Comparison of ENCODE assay signal across 8 cellular contexts in the genomic region with DNA sequence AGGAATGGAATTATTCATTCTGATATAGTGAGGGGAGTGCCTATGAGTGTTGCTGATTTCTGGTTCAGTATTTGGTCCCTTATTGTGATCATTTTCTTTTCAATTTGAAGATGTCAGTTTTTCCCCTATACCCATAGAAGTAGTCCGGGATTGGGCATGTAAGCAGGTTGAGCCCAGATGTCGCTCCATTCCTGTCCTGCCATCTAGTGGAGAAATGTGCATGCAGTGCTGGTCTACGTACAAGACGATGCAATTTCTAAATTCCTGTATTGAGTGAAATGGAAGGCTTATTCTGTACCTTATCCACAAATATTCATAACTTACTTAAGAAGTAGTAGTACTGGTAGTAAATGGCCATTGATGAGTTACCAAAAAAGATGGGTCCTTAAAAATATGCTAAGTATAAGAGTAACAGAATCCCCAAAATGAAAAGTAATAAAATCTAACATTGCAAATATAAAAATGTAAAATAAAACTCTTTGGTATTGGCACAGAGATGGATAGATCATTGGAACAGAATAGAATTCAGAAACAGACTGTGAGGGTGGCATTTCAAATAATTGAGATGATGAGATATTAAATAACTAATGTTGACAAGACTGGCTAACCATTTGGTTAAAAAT.
DNase-seq lines count a peak whose midpoint lies in the region; ATAC-seq, FAIRE-seq and TF ChIP-seq lines count a peak whose summit lies in the region.

No MANE protein-coding gene starts in this region.

- H3K4me3 ChIP-seq in fibroblast of the aortic adventitia (ENCODE audit: low read depth, low read length) = no peak overlapping the region

- H3K27me3 Mint-ChIP-seq in activated CD8-positive, alpha-beta T cell treated with anti-CD3 and anti-CD28 coated beads for 36 hours = peaks cover 22% of the 10 kb centered on the region
- peaks cover 0 to 5% (median 0%) of the 10 kb centered on the region in 3 donors for H3K27me3 Mint-ChIP-seq in CD14-positive monocyte (ENCODE audit: low read depth in 3 of 3)

- CTCF ChIA-PET in activated CD8-positive, alpha-beta T cell treated with anti-CD3 and anti-CD28 coated beads for 36 hours (lab: Charles Lee) = interaction anchor here (0.7 to 1.7 kb wide), 11 partner anchors 9 to 276 kb away, joined by 3 to 7 read pairs (median 4); no protein-coding TSS in a partner anchor

- intact Hi-C loops in activated CD8-positive, alpha-beta T cell treated with anti-CD3 and anti-CD28 coated beads for 36 hours (cut with micrococcal nuclease) = loop anchor here (5.0 kb wide), 1 partner anchor 272 kb away; no protein-coding TSS in a partner anchor
- intact Hi-C loops in CD14-positive monocyte (cut with micrococcal nuclease) = no loop called here

- TF ChIP-seq CTCF in D721Med (IDR thresholded peaks at IDR 0.05; ENCODE audit: insufficient read depth, missing control alignments) (peak; percentile 84), fibroblast of the aortic adventitia (IDR thresholded peaks at IDR 0.05; ENCODE audit: insufficient read depth, low read length) (peak; percentile 93), CD14-positive monocyte (IDR thresholded peaks at IDR 0.05) (no peak)
- TF ChIP-seq CTCF in activated CD8-positive, alpha-beta T cell treated with anti-CD3 and anti-CD28 coated beads for 36 hours (IDR thresholded peaks at IDR 0.05) = peak; percentile 81

- no peaks in the 10 kb centered on the region for H3K36me3 Mint-ChIP-seq in activated CD8-positive, alpha-beta T cell treated with anti-CD3 and anti-CD28 coated beads for 36 hours (ENCODE audit: low read depth)
- H3K36me3 Mint-ChIP-seq in CD14-positive monocyte = no peaks in the 10 kb centered on the region

- H3K27ac Mint-ChIP-seq in activated CD8-positive, alpha-beta T cell treated with anti-CD3 and anti-CD28 coated beads for 36 hours = no peak overlapping the region
- no peak overlapping the region for H3K27ac Mint-ChIP-seq in CD14-positive monocyte

- no peaks in the 10 kb centered on the region for H3K4me1 Mint-ChIP-seq in activated CD8-positive, alpha-beta T cell treated with anti-CD3 and anti-CD28 coated beads for 36 hours (ENCODE audit: low read depth)
- H3K4me1 Mint-ChIP-seq in CD14-positive monocyte = no peaks in the 10 kb centered on the region

- no peak overlapping the region for H3K4me3 Mint-ChIP-seq in activated CD8-positive, alpha-beta T cell treated with anti-CD3 and anti-CD28 coated beads for 36 hours
- no peak overlapping the region for H3K4me3 Mint-ChIP-seq in CD14-positive monocyte

- ATAC-seq in HG03159 (IDR thresholded peaks at IDR 0.05; ENCODE audit: unreplicated experiment) = peak; percentile 98
- ATAC-seq in activated CD8-positive, alpha-beta T cell treated with anti-CD3 and anti-CD28 coated beads for 36 hours = peak; percentile 71

- POLR2A ChIA-PET in activated CD8-positive, alpha-beta T cell treated with anti-CD3 and anti-CD28 coated beads for 36 hours (lab: Charles Lee) = no interaction called here

- FAIRE-seq in D721Med (lab: Jason Lieb, UNC) (peak; percentile 41), GM19239 (lab: Jason Lieb, UNC) (peak; percentile 87)

- DNase-seq in D721Med (ENCODE audit: insufficient read length, low spot score) = peak; percentile 13
- peak; percentile 21 for DNase-seq in GM19239 (ENCODE audit: insufficient read length, low spot score)
- DNase-seq in NCI-H2196 treated with DMSO at 0.1 percent for 48 hours (lab: John Stamatoyannopoulos, UW; ENCODE audit: unreplicated experiment) = peak; percentile 7
- peak; percentile 63 for DNase-seq in activated CD8-positive, alpha-beta T cell treated with anti-CD3 and anti-CD28 coated beads for 36 hours
- peak; percentile 74 for DNase-seq in fibroblast of the aortic adventitia (ENCODE audit: low read depth)
- peak; percentile 60 for DNase-seq in non-pigmented ciliary epithelial cell (ENCODE audit: low read depth)
- no peak for DNase-seq in CD14-positive monocyte (ENCODE audit: low spot score)

- H3K9me3 Mint-ChIP-seq in activated CD8-positive, alpha-beta T cell treated with anti-CD3 and anti-CD28 coated beads for 36 hours = no peaks in the 10 kb centered on the region
- no peaks in the 10 kb centered on the region for H3K9me3 Mint-ChIP-seq in CD14-positive monocyte
